ENCODE assay signal across 22 cellular contexts in the genomic region with DNA sequence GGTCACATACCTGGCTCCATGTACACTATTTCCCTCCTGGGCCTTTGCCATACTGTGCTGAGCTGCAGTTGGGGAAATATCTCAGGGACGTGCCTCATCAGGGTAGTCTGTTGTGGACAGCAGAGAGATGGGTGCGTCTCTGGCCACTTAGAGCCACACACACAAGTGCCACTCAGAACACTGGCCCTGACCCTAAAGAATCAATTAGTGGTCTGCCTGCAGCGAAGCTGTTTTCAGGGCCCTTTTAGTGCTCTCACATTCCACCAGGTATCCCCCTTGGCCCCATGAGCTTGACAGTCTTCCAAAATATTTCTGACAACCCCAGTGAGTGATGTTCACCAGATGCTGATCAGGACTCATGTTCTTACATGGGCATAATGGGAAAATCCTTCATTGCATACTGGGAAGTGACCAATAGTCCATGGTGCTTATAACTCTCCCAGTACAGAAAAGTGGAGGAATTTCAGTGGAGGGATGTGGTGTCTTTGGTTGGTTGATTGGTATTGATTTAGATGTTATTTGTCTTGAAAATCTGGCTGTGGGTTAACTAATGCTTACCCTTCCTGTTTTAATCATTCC.
DNase-seq lines count a peak whose midpoint lies in the region; ATAC-seq and TF ChIP-seq lines count a peak whose summit lies in the region.
"Had no signal": no experiment of that assay in that cellular context is flagged by ENCODE, and none has a peak within 500 bp of the region (broad histone marks: within the 10 kb centered on the region; RNA-seq: fewer than 3 reads in every experiment).

No MANE protein-coding gene starts in this region.

- DNase-seq in left ventricle myocardium inferior (no peak), right atrium auricular region (ENCODE audit: low spot score) (no peak), esophagus squamous epithelium (lab: John Stamatoyannopoulos, UW) (no peak), ovary (no peak), NCI-H146 treated with DMSO at 0.1 percent for 48 hours (lab: John Stamatoyannopoulos, UW; ENCODE audit: unreplicated experiment) (no peak), GOT3 (lab: John Stamatoyannopoulos, UW) (no peak)
- DNase-seq in stimulated activated CD4-positive, alpha-beta T cell treated with anti-CD3 and anti-CD28 coated beads, Interleukin-2, amount 100 ng/mL, for 48 hours: no peak
- DNase-seq: activated CD4-positive, alpha-beta T cell treated with anti-CD3 and anti-CD28 coated beads, Interleukin-2, amount 10 ng/mL, durations not matched to agents 24 days and 14 days; activated naive CD4-positive, alpha-beta T cell treated with anti-CD3 and anti-CD28 coated beads for 36 hours; body of pancreas; DMS 273 treated with DMSO at 0.1 percent for 48 hours; dorsolateral prefrontal cortex; GF-D8; head of caudate nucleus; KG1; NCI-H1092; NCI-H2107; NCI-H526; occipital lobe had no signal

- TF ChIP-seq POLR2A in esophagus squamous epithelium (IDR thresholded peaks at IDR 0.05) (no peak), ovary (IDR thresholded peaks at IDR 0.05) (no peak)

- peak overlapping the region; percentile 7 for H3K27ac ChIP-seq in left ventricle myocardium inferior (replicated peaks)
- peak overlapping the region in 1 of 2 donors; percentile 3 for H3K27ac ChIP-seq in right atrium auricular region
- peak overlapping the region in 3 of 4 donors; percentile 45 to 58 (median 49) for H3K27ac ChIP-seq in esophagus squamous epithelium
- H3K27ac ChIP-seq in ovary: peak overlapping the region; percentile 16 to 40
- H3K27ac ChIP-seq: BLaER1 treated with 17β-estradiol and CSF1 and Interleukin-3, amounts not matched to agents 10 nM and 100 nM had no signal

- TF ChIP-seq EP300 in ovary (IDR thresholded peaks at IDR 0.05): no peak

- 74 to 93% methylated on average over 3 of the region's 3 CpGs for WGBS in esophagus squamous epithelium, 2 donors
- 82 to 92% (median 87%) methylated on average over 3 of the region's 3 CpGs for WGBS in ovary, 3 donors

- no peak for TF ChIP-seq CTCF in left ventricle myocardium inferior (IDR thresholded peaks at IDR 0.05; ENCODE audit: borderline replicate concordance)
- no peak for TF ChIP-seq CTCF in right atrium auricular region (IDR thresholded peaks at IDR 0.05)
- TF ChIP-seq CTCF in esophagus squamous epithelium (IDR thresholded peaks at IDR 0.05): no peak
- TF ChIP-seq CTCF in ovary (IDR thresholded peaks at IDR 0.05): no peak

- H3K36me3 ChIP-seq in left ventricle myocardium inferior: no peaks in the 10 kb centered on the region
- H3K36me3 ChIP-seq in right atrium auricular region: no peaks in the 10 kb centered on the region
- no peaks in the 10 kb centered on the region for H3K36me3 ChIP-seq in esophagus squamous epithelium
- H3K36me3 ChIP-seq in ovary: no peaks in the 10 kb centered on the region
- H3K36me3 ChIP-seq: BLaER1 treated with 17β-estradiol and CSF1 and Interleukin-3, amounts not matched to agents 10 nM and 100 nM had no signal

- no peaks in the 10 kb centered on the region for H3K27me3 ChIP-seq in left ventricle myocardium inferior (ENCODE audit: low read depth)
- no peaks in the 10 kb centered on the region for H3K27me3 ChIP-seq in right atrium auricular region
- H3K27me3 ChIP-seq in esophagus squamous epithelium: no peaks in the 10 kb centered on the region
- no peaks in the 10 kb centered on the region for H3K27me3 ChIP-seq in ovary
- H3K27me3 ChIP-seq: BLaER1 treated with 17β-estradiol and CSF1 and Interleukin-3, amounts not matched to agents 10 nM and 100 nM; body of pancreas; dorsolateral prefrontal cortex had no signal

- H3K4me3 ChIP-seq in left ventricle myocardium inferior (no peak overlapping the region), right atrium auricular region (no peak overlapping the region), esophagus squamous epithelium (no peak overlapping the region), ovary (no peak overlapping the region)
- H3K4me3 ChIP-seq: BLaER1 treated with 17β-estradiol and CSF1 and Interleukin-3, amounts not matched to agents 10 nM and 100 nM; body of pancreas; dorsolateral prefrontal cortex; skin epidermis had no signal

- H3K4me1 ChIP-seq in left ventricle myocardium inferior: peaks cover 47% of the 10 kb centered on the region
- H3K4me1 ChIP-seq in right atrium auricular region: peaks cover 0 to 25% of the 10 kb centered on the region in 2 donors
- H3K4me1 ChIP-seq in esophagus squamous epithelium: peaks cover 3 to 26% (median 12%) of the 10 kb centered on the region in 3 donors
- H3K4me1 ChIP-seq in ovary (ENCODE audit: insufficient read depth): peaks cover 10% of the 10 kb centered on the region
- H3K4me1 ChIP-seq: BLaER1 treated with 17β-estradiol and CSF1 and Interleukin-3, amounts not matched to agents 10 nM and 100 nM had no signal

- intact Hi-C loops in left ventricle myocardium inferior (cut with micrococcal nuclease): loop anchor here (5.0 kb wide), 1 partner anchor 211 kb away; no protein-coding TSS in a partner anchor
- intact Hi-C loops in esophagus squamous epithelium (cut with DNase I): no loop called here
- intact Hi-C loops in ovary (cut with DNase I): loop anchor here (2.0 to 5.0 kb wide), 3 partner anchors 56 to 211 kb away; no protein-coding TSS in a partner anchor

- no peak for ATAC-seq in HG03469 (IDR thresholded peaks at IDR 0.05; ENCODE audit: unreplicated experiment)
- ATAC-seq: body of pancreas had no signal

- H3K9me3 ChIP-seq in left ventricle myocardium inferior (replicated peaks) (no peaks in the 10 kb centered on the region), right atrium auricular region (no peaks in the 10 kb centered on the region), esophagus squamous epithelium (no peaks in the 10 kb centered on the region), ovary (no peaks in the 10 kb centered on the region)
- H3K9me3 ChIP-seq: BLaER1 treated with 17β-estradiol and CSF1 and Interleukin-3, amounts not matched to agents 10 nM and 100 nM; body of pancreas had no signal
